26 cellular contexts compared by ENCODE assay signal in genomic region chr1:34405266-34405959, GRCh38.
"Had no signal": no experiment of that assay in that cellular context is flagged by ENCODE, and none has a peak within 500 bp of the region (broad histone marks: within the 10 kb centered on the region; RNA-seq: fewer than 3 reads in every experiment).

No MANE protein-coding gene starts in this region.

- H3K4me3 ChIP-seq: body of pancreas, esophagus squamous epithelium, gastroesophageal sphincter, heart right ventricle had no signal

- ATAC-seq: activated CD4-positive, alpha-beta T cell treated with anti-CD3 and anti-CD28 coated beads for 36 hours; activated CD8-positive, alpha-beta memory T cell treated with anti-CD3 and anti-CD28 coated beads, Interleukin-2, amount 10 ng/mL, durations not matched to agents 7 days and 5 days; activated CD8-positive, alpha-beta T cell treated with anti-CD3 and anti-CD28 coated beads, Interleukin-2, amount 10 ng/mL, durations not matched to agents 7 days and 5 days; activated naive CD4-positive, alpha-beta T cell treated with anti-CD3 and anti-CD28 coated beads, Interleukin-2, amount 50 U/mL, for 72 hours; gastroesophageal sphincter; heart right ventricle; T-cell had no signal

- H3K27me3 ChIP-seq: body of pancreas, esophagus squamous epithelium, gastroesophageal sphincter had no signal

- H3K27ac ChIP-seq: epithelial cell of prostate, esophagus squamous epithelium, gastroesophageal sphincter, heart right ventricle had no signal

- H3K36me3 ChIP-seq: esophagus squamous epithelium, gastroesophageal sphincter, heart right ventricle had no signal

- DNase-seq: activated CD4-positive, alpha-beta memory T cell treated with anti-CD3 and anti-CD28 coated beads for 36 hours; activated CD4-positive, alpha-beta T cell treated with anti-CD3 and anti-CD28 coated beads for 36 hours; activated CD4-positive, alpha-beta T cell treated with anti-CD3 and anti-CD28 coated beads, Interleukin-2, amount 10 ng/mL, durations not matched to agents 24 days and 14 days; activated CD4-positive, CD25-positive, alpha-beta regulatory T cell; activated CD4-positive, CD25-positive, alpha-beta regulatory T cell treated with anti-CD3 and anti-CD28 coated beads, Interleukin-2, amount 50 U/mL, for 72 hours; activated CD8-positive, alpha-beta memory T cell treated with anti-CD3 and anti-CD28 coated beads, Interleukin-2, amount 10 ng/mL, durations not matched to agents 7 days and 5 days; activated CD8-positive, alpha-beta memory T cell treated with anti-CD3 and anti-CD28 coated beads, Interleukin-2, amount 50 U/mL, for 4 hours; activated CD8-positive, alpha-beta T cell treated with anti-CD3 and anti-CD28 coated beads, Interleukin-2, amount 10 ng/mL, durations not matched to agents 7 days and 5 days; activated effector memory CD4-positive, alpha-beta T cell treated with anti-CD3 and anti-CD28 coated beads, Interleukin-2, amount 50 U/mL, for 16 hours; activated naive CD4-positive, alpha-beta T cell treated with anti-CD3 and anti-CD28 coated beads for 36 hours; activated naive CD8-positive, alpha-beta T cell treated with anti-CD3 and anti-CD28 coated beads, Interleukin-2, amount 10 ng/mL, durations not matched to agents 7 days and 5 days; activated T-cell treated with anti-CD3 and anti-CD28 coated beads, Interleukin-2, amount 50 U/mL, for 1 hour; activated T-cell treated with anti-CD3 and anti-CD28 coated beads, Interleukin-2, amount 50 U/mL, for 48 hours; amniotic stem cell; aorta; body of pancreas; effector CD8-positive, alpha-beta T cell; esophagus squamous epithelium; foreskin melanocyte; heart right ventricle; SW 1271; T-cell; T1000 had no signal

- H3K9me3 ChIP-seq: body of pancreas, esophagus squamous epithelium had no signal

- H3K4me1 ChIP-seq: gastroesophageal sphincter, heart right ventricle had no signal
